In genomic region chr4:76758290-76758882, GRCh38 we compare ENCODE assay signal across 8 cellular contexts.
DNase-seq lines count a peak whose midpoint lies in the region; ATAC-seq and TF ChIP-seq lines count a peak whose summit lies in the region.

No MANE protein-coding gene starts in this region.

- no peaks in the 10 kb centered on the region for H3K9me3 Mint-ChIP-seq in endodermal cell
- H3K9me3 Mint-ChIP-seq in T-helper 2 cell treated with Interferon-gamma antibody and Interleukin-4, amounts not matched to agents 5 μg/mL and 100 μg/mL, for 36 hours = no peaks in the 10 kb centered on the region

- peaks cover 48% of the 10 kb centered on the region for H3K36me3 Mint-ChIP-seq in endodermal cell (ENCODE audit: low read depth)
- no peaks in the 10 kb centered on the region for H3K36me3 Mint-ChIP-seq in T-helper 2 cell treated with Interferon-gamma antibody and Interleukin-4, amounts not matched to agents 5 μg/mL and 100 μg/mL, for 36 hours (ENCODE audit: low read depth)

- H3K4me3 ChIP-seq in GM23248 (no peak overlapping the region), PC-3 (ENCODE audit: low read length) (no peak overlapping the region), endodermal cell (ENCODE audit: low read length) (no peak overlapping the region), mucosa of descending colon (no peak overlapping the region)

- TF ChIP-seq CTCF in PC-3 (conservative IDR thresholded peaks at IDR 0.05; ENCODE audit: low read depth, low read length) (peak; percentile 79), endodermal cell (conservative IDR thresholded peaks at IDR 0.05) (peak; percentile 90), mucosa of descending colon (IDR thresholded peaks at IDR 0.05) (peak; percentile 54)

- H3K27me3 ChIP-seq in GM23248 (replicated peaks; ENCODE audit: insufficient read depth) = no peaks in the 10 kb centered on the region
- H3K27me3 ChIP-seq in PC-3 (ENCODE audit: low read length) = no peaks in the 10 kb centered on the region
- no peaks in the 10 kb centered on the region for H3K27me3 ChIP-seq in endodermal cell (ENCODE audit: control insufficient read depth, insufficient read depth, low read length, poor library complexity, severe bottlenecking)

- ATAC-seq in PC-3 (peak; percentile 22), mucosa of descending colon (peak; percentile 72)

- CTCF ChIA-PET in PC-3 (lab: Charles Lee) = interaction anchor here (0.6 to 0.8 kb wide), 6 partner anchors 45 to 1918 kb away, joined by 3 to 6 read pairs (median 4); no protein-coding TSS in a partner anchor

- H4K20me1 ChIP-seq in GM23248 (ENCODE audit: insufficient read depth) (no peaks in the 10 kb centered on the region), PC-3 (ENCODE audit: low read length) (no peaks in the 10 kb centered on the region)

- WGBS in GM23248 (ENCODE audit: low coverage in 1 of 2, low lambda C conversion rate in 2 of 2, missing lambda C conversion rate in 2 of 2), 2 experiments = 6 to 10% methylated on average over 4 of the region's 4 CpGs
- 43% methylated on average over 3 of the region's 4 CpGs; no CpG with 5 or more reads in 1 of the 2 experiments for WGBS in endodermal cell (ENCODE audit: insufficient coverage in 1 of 2, insufficient read length in 1 of 2), 2 experiments

- intact Hi-C loops in PC-3 (cut with micrococcal nuclease) = no loop called here
- intact Hi-C loops in mucosa of descending colon (cut with DNase I, micrococcal nuclease) = loop anchor here (5.0 to 10.0 kb wide), 2 partner anchors 246 to 324 kb away; partner anchors contain the start of gene SHROOM3 (in 1 of the 2)

- H3K9me2 ChIP-seq in GM23248 (ENCODE audit: insufficient read depth) = no peaks in the 10 kb centered on the region
- H3K9me2 ChIP-seq in PC-3 (replicated peaks; ENCODE audit: low read length) = no peaks in the 10 kb centered on the region

- POLR2A ChIA-PET in PC-3 (lab: Charles Lee; ENCODE audit: unreplicated experiment) = interaction anchor here (0.6 kb wide), 2 partner anchors 191 to 317 kb away, joined by 4 to 7 read pairs; partner anchors contain the start of gene SEPTIN11

- no peak overlapping the region for H3K27ac Mint-ChIP-seq in endodermal cell
- H3K27ac Mint-ChIP-seq in T-helper 2 cell treated with Interferon-gamma antibody and Interleukin-4, amounts not matched to agents 5 μg/mL and 100 μg/mL, for 36 hours = no peak overlapping the region

- BruUV-seq in PC-3 (replicated peaks; lab: Mats Ljungman, UMichigan) = no TSS peak

- H2AFZ ChIP-seq in GM23248 (no peak overlapping the region; the same call in 1 of the 2 replicates), PC-3 (ENCODE audit: low read length) (no peak overlapping the region)

- H3K4me3 Mint-ChIP-seq in endodermal cell = no peak overlapping the region
- no peak overlapping the region for H3K4me3 Mint-ChIP-seq in T-helper 2 cell treated with Interferon-gamma antibody and Interleukin-4, amounts not matched to agents 5 μg/mL and 100 μg/mL, for 36 hours

- H3F3A ChIP-seq in GM23248 (ENCODE audit: insufficient read depth) = peaks cover 61% of the 10 kb centered on the region
- H3F3A ChIP-seq in PC-3 (ENCODE audit: low read length, unreplicated experiment) = no peaks in the 10 kb centered on the region

- H3K4me1 ChIP-seq in GM23248 (ENCODE audit: insufficient read depth) = peaks cover 50% of the 10 kb centered on the region
- peaks cover 11% of the 10 kb centered on the region for H3K4me1 ChIP-seq in PC-3 (ENCODE audit: insufficient read depth, low read length)
- no peaks in the 10 kb centered on the region for H3K4me1 ChIP-seq in endodermal cell (ENCODE audit: control insufficient read depth, insufficient read depth, low read length)
- H3K4me1 ChIP-seq in mucosa of descending colon (ENCODE audit: low read depth) = no peaks in the 10 kb centered on the region

- no peaks in the 10 kb centered on the region for H3K4me1 Mint-ChIP-seq in endodermal cell
- H3K4me1 Mint-ChIP-seq in T-helper 2 cell treated with Interferon-gamma antibody and Interleukin-4, amounts not matched to agents 5 μg/mL and 100 μg/mL, for 36 hours (ENCODE audit: low read depth) = no peaks in the 10 kb centered on the region

- peaks cover 38% of the 10 kb centered on the region for H3K36me3 ChIP-seq in GM23248 (ENCODE audit: low read depth)
- peaks cover 14% of the 10 kb centered on the region for H3K36me3 ChIP-seq in PC-3 (ENCODE audit: low read depth, low read length)
- H3K36me3 ChIP-seq in endodermal cell (ENCODE audit: control insufficient read depth, insufficient read depth, low read length) = peaks cover 62% of the 10 kb centered on the region
- H3K36me3 ChIP-seq in mucosa of descending colon (ENCODE audit: low read depth) = no peaks in the 10 kb centered on the region

- H3K9me3 ChIP-seq in GM23248 (ENCODE audit: low read depth) (no peaks in the 10 kb centered on the region), PC-3 (ENCODE audit: low read length) (no peaks in the 10 kb centered on the region), endodermal cell (ENCODE audit: control insufficient read depth, low read length) (no peaks in the 10 kb centered on the region), mucosa of descending colon (no peaks in the 10 kb centered on the region)

- H3K4me2 ChIP-seq in GM23248 (ENCODE audit: unreplicated experiment) (peak overlapping the region; percentile 40), PC-3 (ENCODE audit: low read length) (no peak overlapping the region)

- H3K79me2 ChIP-seq in GM23248 (ENCODE audit: insufficient read depth) = peaks cover 19% of the 10 kb centered on the region; the same call in 1 of the 2 replicates
- H3K79me2 ChIP-seq in PC-3 (ENCODE audit: low read length) = no peaks in the 10 kb centered on the region

- DNase-seq in CD1c-positive myeloid dendritic cell (ENCODE audit: extremely low spot score) (peak; percentile 48), GM23248 (peak; percentile 86), PC-3 (peak; percentile 70), endodermal cell (no peak), mucosa of descending colon (peak in 1 of 3 donors; percentile 53), NCI-H1436 (lab: John Stamatoyannopoulos, UW) (no peak)
- DNase-seq in T-helper 2 cell treated with Interferon-gamma antibody and Interleukin-4, amounts not matched to agents 5 μg/mL and 100 μg/mL, for 36 hours (ENCODE audit: low spot score) = no peak
- DNase-seq in activated CD8-positive, alpha-beta memory T cell treated with anti-CD3 and anti-CD28 coated beads, Interleukin-2, amount 50 U/mL, for 4 hours = no peak

- H3K9ac ChIP-seq in GM23248 = peak overlapping the region; percentile 42
- H3K9ac ChIP-seq in PC-3 (ENCODE audit: low read length) = no peak overlapping the region
- H3K9ac ChIP-seq in endodermal cell (ENCODE audit: extremely low read depth, low read length, poor library complexity, severe bottlenecking) = no peak overlapping the region

- H3K27me3 Mint-ChIP-seq in endodermal cell (ENCODE audit: insufficient read depth) = no peaks in the 10 kb centered on the region
- H3K27me3 Mint-ChIP-seq in T-helper 2 cell treated with Interferon-gamma antibody and Interleukin-4, amounts not matched to agents 5 μg/mL and 100 μg/mL, for 36 hours (ENCODE audit: low read depth) = peaks cover 15% of the 10 kb centered on the region

- peak overlapping the region; percentile 49 for H3K27ac ChIP-seq in GM23248
- H3K27ac ChIP-seq in PC-3 (ENCODE audit: low read length) = no peak overlapping the region
- no peak overlapping the region for H3K27ac ChIP-seq in endodermal cell (ENCODE audit: low read depth, low read length)

- in situ Hi-C loops in GM23248 (cut with MboI) = loop anchor here (10.0 kb wide), 1 partner anchor 244 kb away; no protein-coding TSS in a partner anchor

Comparison
In these comparisons a context has a peak if more than half of its experiments do, and no peak if none do; other contexts are left out.
1. DNase-seq: peak in CD1c-positive myeloid dendritic cell (single experiment), GM23248 (single experiment) and PC-3 (single experiment); none in endodermal cell (single experiment), T-helper 2 cell treated with Interferon-gamma antibody and Interleukin-4, amounts not matched to agents 5 μg/mL and 100 μg/mL, for 36 hours (single experiment), NCI-H1436 (single experiment) and activated CD8-positive, alpha-beta memory T cell treated with anti-CD3 and anti-CD28 coated beads, Interleukin-2, amount 50 U/mL, for 4 hours (single experiment).
2. Peak in every context shown above with its lines, with median percentiles within 50 percentile points of each other: CTCF ChIP-seq.